ENCODE assay signal across 13 cellular contexts in the genomic region with DNA sequence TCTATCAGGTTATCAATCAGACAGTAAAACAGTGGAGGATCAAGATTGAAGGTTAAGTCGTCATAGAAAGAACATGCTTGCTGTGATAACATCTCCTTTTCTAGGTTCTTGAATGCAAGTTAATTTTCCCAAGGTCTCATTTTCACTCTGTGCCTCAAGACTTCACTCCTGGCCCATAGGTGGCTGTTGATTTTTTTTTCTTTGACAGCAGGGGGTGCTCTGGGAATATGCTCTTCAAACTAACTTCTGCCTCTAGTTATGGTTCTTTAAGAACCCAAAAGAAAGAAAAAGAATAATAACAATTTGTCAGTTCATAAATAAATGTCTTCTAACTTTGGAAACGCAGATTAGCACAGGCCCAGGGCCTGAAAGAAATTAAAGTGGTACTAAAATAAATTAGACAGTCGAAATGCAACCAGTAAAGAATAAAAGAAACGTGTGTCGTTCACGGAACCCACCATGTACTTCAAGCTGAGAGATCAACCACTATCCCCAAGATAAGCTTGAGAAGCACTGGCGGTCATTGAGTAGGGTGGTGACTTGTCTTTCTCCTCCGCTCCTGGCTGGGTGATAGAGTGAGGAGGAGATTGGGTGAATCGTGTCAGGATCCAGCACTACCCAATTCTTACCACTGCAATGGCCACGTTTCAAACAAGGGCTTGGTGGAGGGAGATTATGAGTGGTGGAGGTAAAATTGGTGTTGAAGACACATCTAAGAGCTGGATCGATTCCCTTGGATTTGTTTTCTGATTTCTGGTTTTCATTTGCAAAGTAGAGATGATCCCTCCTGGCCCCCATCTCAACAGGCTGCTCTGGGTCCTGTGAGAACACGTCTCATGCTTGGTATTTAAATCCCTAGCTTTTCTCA.
DNase-seq lines count a peak whose midpoint lies in the region; FAIRE-seq and TF ChIP-seq lines count a peak whose summit lies in the region.
"Had no signal": no experiment of that assay in that cellular context is flagged by ENCODE, and none has a peak within 500 bp of the region (broad histone marks: within the 10 kb centered on the region; RNA-seq: fewer than 3 reads in every experiment).

No MANE protein-coding gene starts in this region.

- H3K4me3 ChIP-seq in SU-DHL-6 (ENCODE audit: insufficient read depth, low read length, poor library complexity, severe bottlenecking) (no peak overlapping the region), adrenal gland (no peak overlapping the region)
- H3K4me3 ChIP-seq: skin epidermis had no signal

- H3K36me3 ChIP-seq in SU-DHL-6 (ENCODE audit: low read length) (no peaks in the 10 kb centered on the region), adrenal gland (replicated peaks in 1 of 2) (no peaks in the 10 kb centered on the region)

- H3K4me1 ChIP-seq in adrenal gland (replicated peaks in 1 of 2), result no peaks in the 10 kb centered on the region

- intact Hi-C loops in adrenal gland (cut with DNase I), result no loop called here

- H3F3A ChIP-seq in SU-DHL-6 (ENCODE audit: insufficient read depth), result no peaks in the 10 kb centered on the region

- H2AFZ ChIP-seq in SU-DHL-6 (ENCODE audit: low read depth, low read length, severe bottlenecking), result no peak overlapping the region

- H3K9me2 ChIP-seq in SU-DHL-6 (replicated peaks; ENCODE audit: insufficient read depth, low read length), result no peaks in the 10 kb centered on the region

- DNase-seq in Daoy (ENCODE audit: low read depth), result peak; percentile 26
- peak; percentile 14 for DNase-seq in KBM-7
- peak; percentile 14 for DNase-seq in left kidney (ENCODE audit: low read depth, low spot score)
- DNase-seq in amygdala (lab: John Stamatoyannopoulos, UW), result no peak
- DNase-seq in HTR-8/SVneo (ENCODE audit: insufficient read length, low spot score), result no peak
- no peak for DNase-seq in adrenal gland
- DNase-seq: activated CD4-positive, CD25-positive, alpha-beta regulatory T cell; activated CD8-positive, alpha-beta memory T cell treated with anti-CD3 and anti-CD28 coated beads, Interleukin-2, amount 50 U/mL, for 48 hours; CD8-positive, alpha-beta memory T cell; NCI-H1694 treated with DMSO at 0.1 percent for 48 hours; NCI-H526 treated with DMSO at 0.1 percent for 48 hours had no signal

- H4K20me1 ChIP-seq in SU-DHL-6 (ENCODE audit: low read depth, low read length), result no peaks in the 10 kb centered on the region

- in situ Hi-C loops in KBM-7 (cut with MboI; ENCODE audit: low pct_unique_long_range_greater_than_20kb, low sequenced_read_pairs), result no loop called here

- H3K27ac ChIP-seq in SU-DHL-6 (ENCODE audit: low read depth, low read length), result no peak overlapping the region
- no peak overlapping the region for H3K27ac ChIP-seq in adrenal gland

- no peak overlapping the region for H3K9ac ChIP-seq in SU-DHL-6 (ENCODE audit: low read length)

- 70 to 73% (median 73%) methylated on average over 12 of the region's 12 CpGs for WGBS in adrenal gland, 4 donors

- peaks cover 4% of the 10 kb centered on the region; the same call in 1 of the 2 replicates for H3K9me3 ChIP-seq in SU-DHL-6 (ENCODE audit: insufficient read depth, low read length)
- H3K9me3 ChIP-seq in adrenal gland (replicated peaks in 1 of 3), result no peaks in the 10 kb centered on the region

- no peak overlapping the region for H3K4me2 ChIP-seq in SU-DHL-6 (ENCODE audit: low read depth, low read length, poor library complexity, severe bottlenecking)

- TF ChIP-seq POLR2A in adrenal gland (IDR thresholded peaks at IDR 0.05), result no peak

- TF ChIP-seq CTCF in SU-DHL-6 (IDR thresholded peaks at IDR 0.05; ENCODE audit: insufficient read depth, low read length, poor library complexity, severe bottlenecking) (peak; percentile 32), adrenal gland (IDR thresholded peaks at IDR 0.05) (no peak)

- no peaks in the 10 kb centered on the region for H3K79me2 ChIP-seq in SU-DHL-6 (ENCODE audit: insufficient read depth, low read length)

- FAIRE-seq in HTR-8/SVneo (lab: Jason Lieb, UNC), result no peak

- no peaks in the 10 kb centered on the region for H3K27me3 ChIP-seq in SU-DHL-6 (ENCODE audit: low read length)
- no peaks in the 10 kb centered on the region for H3K27me3 ChIP-seq in adrenal gland

Comparison
In these comparisons a context has a peak if more than half of its experiments do, and no peak if none do; other contexts are left out.
1. DNase-seq: peak in Daoy (single experiment), KBM-7 (single experiment) and left kidney (single experiment); none in amygdala (0 of 56), HTR-8/SVneo (single experiment) and adrenal gland (0 of 7).